In the genomic region with DNA sequence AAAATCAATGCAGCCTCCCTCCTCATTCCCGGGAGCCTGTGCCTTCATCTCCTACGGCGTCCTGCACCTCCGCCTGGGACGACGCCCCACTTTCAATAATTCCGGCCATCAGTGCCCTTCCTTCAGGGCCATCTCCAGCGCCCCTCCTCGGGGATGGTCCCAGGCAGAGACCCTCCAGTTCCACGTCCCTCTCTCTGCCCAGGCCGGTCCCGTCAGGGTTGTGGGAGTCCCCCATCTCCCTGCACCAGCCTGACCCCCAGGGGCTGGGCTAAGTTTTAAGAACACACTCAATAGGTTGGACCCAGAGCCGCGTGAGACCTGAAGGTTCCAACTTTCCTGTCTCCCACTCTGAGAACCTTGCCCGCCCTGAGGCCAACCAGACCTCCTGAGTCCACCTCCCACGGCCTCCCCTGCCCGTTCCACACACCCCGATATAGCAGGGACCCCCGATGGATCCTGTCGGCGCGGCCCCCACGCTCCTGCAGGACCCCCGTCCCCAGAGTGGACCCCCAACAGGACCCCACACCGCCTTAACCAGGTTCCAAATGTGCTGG, we compare ENCODE assay signal across 6 cellular contexts. TPM values are rescaled to one million over a fixed set of nuclear protein-coding genes. Genes with fewer than 3 reads are reported as not detected.
DNase-seq lines count a peak whose midpoint lies in the region; ATAC-seq and TF ChIP-seq lines count a peak whose summit lies in the region.

No MANE protein-coding gene starts in this region.

- H3K9me3 ChIP-seq in CD4-positive, alpha-beta memory T cell (ENCODE audit: control insufficient read depth in 1 of 2, low read length in 2 of 2) = no peaks in the 10 kb centered on the region
- H3K9me3 ChIP-seq in WERI-Rb-1 (ENCODE audit: severe bottlenecking) = no peaks in the 10 kb centered on the region

- H3K27ac Mint-ChIP-seq in CD4-positive, alpha-beta memory T cell = peak overlapping the region in 5 of 7 donors; percentile 48 to 99 (median 94)

- no peaks in the 10 kb centered on the region for H3K27me3 ChIP-seq in CD4-positive, alpha-beta memory T cell (ENCODE audit: insufficient read depth, low read length)
- no peaks in the 10 kb centered on the region for H3K27me3 ChIP-seq in WERI-Rb-1 (ENCODE audit: insufficient read depth, low read depth, severe bottlenecking)

- peaks cover 0 to 2% (median 0%) of the 10 kb centered on the region in 8 donors for H3K9me3 Mint-ChIP-seq in CD4-positive, alpha-beta memory T cell

- CTCF ChIA-PET in CD4-positive, alpha-beta memory T cell (lab: Charles Lee; ENCODE audit: partially characterized antibody) = no interaction called here

- H3K27me3 Mint-ChIP-seq in CD4-positive, alpha-beta memory T cell = no peaks in the 10 kb centered on the region

- H3K27ac ChIP-seq in CD4-positive, alpha-beta memory T cell (ENCODE audit: low read depth, low read length) = peak overlapping the region; percentile 71
- peak overlapping the region; percentile 82 for H3K27ac ChIP-seq in WERI-Rb-1

- ATAC-seq in left lobe of liver = peak; percentile 4
- no peak for ATAC-seq in HG03175 (IDR thresholded peaks at IDR 0.05; ENCODE audit: unreplicated experiment)
- no peak for ATAC-seq in HG02981 (IDR thresholded peaks at IDR 0.05; ENCODE audit: unreplicated experiment)
- ATAC-seq in HG03342 (IDR thresholded peaks at IDR 0.05; ENCODE audit: unreplicated experiment) = no peak

- intact Hi-C loops in CD4-positive, alpha-beta memory T cell (cut with micrococcal nuclease) = loop anchor here (2.0 to 5.0 kb wide), 4 partner anchors 55 to 219 kb away; a partner anchor contains a TSS

- H3K4me3 Mint-ChIP-seq in CD4-positive, alpha-beta memory T cell = peak overlapping the region; percentile 91 to 99 (median 98)

- POLR2A ChIA-PET in CD4-positive, alpha-beta memory T cell (lab: Charles Lee; ENCODE audit: partially characterized antibody) = interaction anchor here (1.1 kb wide), 1 partner anchor 72 kb away, joined by 3 read pairs; no protein-coding TSS in a partner anchor

- no peak for DNase-seq in CD4-positive, alpha-beta memory T cell
- DNase-seq in WERI-Rb-1 (no peak), left lobe of liver (ENCODE audit: low spot score) (no peak)

- peaks cover 10 to 32% (median 21%) of the 10 kb centered on the region in 4 donors for H3K4me1 Mint-ChIP-seq in CD4-positive, alpha-beta memory T cell

- no peak for TF ChIP-seq CTCF in WERI-Rb-1 (IDR thresholded peaks at IDR 0.05; ENCODE audit: low read depth, low read length)

- H3K4me3 ChIP-seq in CD4-positive, alpha-beta memory T cell (ENCODE audit: low read length in 2 of 2) = peak overlapping the region; percentile 80 to 85
- peak overlapping the region; percentile 71 for H3K4me3 ChIP-seq in WERI-Rb-1 (ENCODE audit: low read depth, low read length)

- peaks cover 28% of the 10 kb centered on the region for H3K4me1 ChIP-seq in CD4-positive, alpha-beta memory T cell (ENCODE audit: insufficient read depth, low read length)

- H3K36me3 Mint-ChIP-seq in CD4-positive, alpha-beta memory T cell = peaks cover 1 to 3% of the 10 kb centered on the region in 2 donors

- H3K36me3 ChIP-seq in CD4-positive, alpha-beta memory T cell (ENCODE audit: insufficient read depth, low read length) = no peaks in the 10 kb centered on the region
- peaks cover 2% of the 10 kb centered on the region; the same call in 1 of the 2 replicates for H3K36me3 ChIP-seq in WERI-Rb-1

RNA-seq across cellular contexts. Expression of a gene that starts 0.6 kb away (rescaled TPM):
- 10 to 100 TPM; 22.5 to 25.1 TPM for total RNA-seq in CD4-positive, alpha-beta memory T cell
- polyA plus RNA-seq in CD4-positive, alpha-beta memory T cell = 10 to 100 TPM; 17.0 to 31.2 TPM
- total RNA-seq in left lobe of liver = 24.9 TPM

RNA-seq across cellular contexts. Expression of a gene that starts 32.4 kb away (rescaled TPM):
- total RNA-seq in CD4-positive, alpha-beta memory T cell = 1 to 10 TPM; 3.1 to 5.2 TPM
- under 1 TPM in 1 of 2 donors, not detected in 1; 0.71 TPM for polyA plus RNA-seq in CD4-positive, alpha-beta memory T cell
- total RNA-seq in left lobe of liver = 2.8 TPM

RNA-seq across cellular contexts. Expression of a gene that starts 54.3 kb away (rescaled TPM):
- total RNA-seq in CD4-positive, alpha-beta memory T cell = 10 to 100 TPM; 36.0 to 41.2 TPM
- polyA plus RNA-seq in CD4-positive, alpha-beta memory T cell = 10 to 100 TPM; 24.4 to 29.2 TPM
- total RNA-seq in left lobe of liver = 13.3 TPM

RNA-seq across cellular contexts. Expression of a gene that starts 54.4 kb away (rescaled TPM):
- total RNA-seq in CD4-positive, alpha-beta memory T cell = 10 to 100 TPM; 69.5 to 77.2 TPM
- 10 to 100 TPM; 67.6 to 81.4 TPM for polyA plus RNA-seq in CD4-positive, alpha-beta memory T cell
- 20.8 TPM for total RNA-seq in left lobe of liver
